ENCODE assay signal across 7 cellular contexts in the genomic region with DNA sequence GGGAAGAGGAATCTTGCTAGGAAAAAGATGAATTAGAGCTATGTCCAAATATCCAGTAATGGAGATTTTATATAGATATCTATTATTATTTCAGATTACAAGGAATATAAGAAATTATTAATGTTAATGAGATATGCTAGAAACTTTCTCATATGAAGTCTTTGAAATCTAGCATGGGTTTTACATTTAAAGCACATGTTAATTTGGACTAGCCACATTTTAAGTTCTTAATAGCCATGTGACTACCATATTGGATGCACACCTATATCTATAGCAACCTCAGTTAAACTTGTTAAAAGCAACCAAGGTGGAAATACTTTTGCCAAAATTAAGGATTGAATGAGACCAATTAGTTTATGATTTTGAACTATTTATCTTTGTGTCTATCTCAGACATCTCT.
"Had no signal": no experiment of that assay in that cellular context is flagged by ENCODE, and none has a peak within 500 bp of the region (broad histone marks: within the 10 kb centered on the region; RNA-seq: fewer than 3 reads in every experiment).

No MANE protein-coding gene starts in this region.

- H3K27ac ChIP-seq: HL-60, KMS-11 had no signal

- ATAC-seq: K562 had no signal

- H3K9ac ChIP-seq: KMS-11 had no signal

- DNase-seq: IMR-90, KBM-7, KG1 had no signal

- H3K4me3 ChIP-seq: K562 had no signal

- FAIRE-seq: HTR-8/SVneo, K562 had no signal

- H3K4me2 ChIP-seq: KMS-11 had no signal
